1 cellular context compared by ENCODE assay signal in genomic region chr1:21916447-21917240, GRCh38.
TF ChIP-seq lines count a peak whose summit lies in the region.

No MANE protein-coding gene starts in this region.

TF ChIP-seq in K562, 482 proteins besides CTCF, POLR2A, EP300 and RAD21 (continued from another document and continues in another):
- TF ChIP-seq NBN (IDR thresholded peaks at IDR 0.05; ENCODE audit: low read depth) (no peak), ESRRB (CRISPR knock-in tag; IDR thresholded peaks at IDR 0.05; ENCODE audit: borderline replicate concordance) (no peak), ZNF3 (CRISPR knock-in tag; IDR thresholded peaks at IDR 0.05) (no peak), ZNF24 (IDR thresholded peaks at IDR 0.05) (no peak), DMBX1 (CRISPR knock-in tag; IDR thresholded peaks at IDR 0.05; ENCODE audit: borderline replicate concordance) (peak; percentile 67; the same call in 1 of the 2 replicates), MTA1 (IDR thresholded peaks at IDR 0.05; ENCODE audit: borderline replicate concordance) (peak; percentile 66; the same call in 1 of the 2 replicates), FOSL1 (tag; conservative IDR thresholded peaks at IDR 0.05) (peak; percentile 37; the same call in 1 of the 2 replicates), ZMIZ1 (IDR thresholded peaks at IDR 0.05; ENCODE audit: low read depth in 2 of 2, low read length in 2 of 2) (peak in 1 of 2 experiments; percentile 62; a peak in 1 of 4 replicates), TBL1XR1 (IDR thresholded peaks at IDR 0.05; ENCODE audit: low read length in 2 of 2) (peak in 1 of 2 experiments; percentile 53; a peak in 1 of 4 replicates), ZSCAN32 (CRISPR knock-in tag; IDR thresholded peaks at IDR 0.05) (no peak), CBX3 (IDR thresholded peaks at IDR 0.05; ENCODE audit: borderline replicate concordance in 1 of 2, low read length in 2 of 2) (0 out of 3 replicates have a peak, but pooled peaks of 1 of the 2 experiments have one; percentile 43), ZNF583 (CRISPR knock-in tag; IDR thresholded peaks at IDR 0.05) (0 out of 2 replicates have a peak, but pooled peaks have one; percentile 22), CEBPG (CRISPR knock-in tag; IDR thresholded peaks at IDR 0.05) (no peak; the same call in 1 of the 2 replicates), CEBPG (tag; conservative IDR thresholded peaks at IDR 0.05 in 1 of 2, IDR thresholded peaks at IDR 0.05 in 1 of 2) (peak in 1 of 2 experiments; percentile 24; a peak in 1 of 4 replicates), MGA (IDR thresholded peaks at IDR 0.05) (peak; percentile 69), ZNF639 (CRISPR knock-in tag; conservative IDR thresholded peaks at IDR 0.05 in 1 of 2, IDR thresholded peaks at IDR 0.05 in 1 of 2) (peak in 1 of 2 experiments; percentile 80; a peak in 2 of 4 replicates), ZNF644 (tag; IDR thresholded peaks at IDR 0.05; ENCODE audit: low read depth) (0 out of 2 replicates have a peak, but pooled peaks have one; percentile 32), ZBTB40 (IDR thresholded peaks at IDR 0.05) (peak; percentile 78), ZBTB40 (CRISPR knock-in tag; IDR thresholded peaks at IDR 0.05) (peak; percentile 89), ETV6 (IDR thresholded peaks at IDR 0.05; ENCODE audit: borderline replicate concordance in 1 of 2, low read depth in 2 of 2, low read length in 1 of 2) (peak in 1 of 2 experiments; percentile 25; a peak in 2 of 4 replicates), ETV6 (CRISPR knock-in tag; IDR thresholded peaks at IDR 0.05; ENCODE audit: borderline replicate concordance) (no peak), ZNF174 (CRISPR knock-in tag; IDR thresholded peaks at IDR 0.05) (no peak), MEIS2 (IDR thresholded peaks at IDR 0.05; ENCODE audit: partially characterized antibody) (peak; percentile 96), CBFA2T2 (conservative IDR thresholded peaks at IDR 0.05) (peak; percentile 91), FOXJ2 (tag; IDR thresholded peaks at IDR 0.05) (peak; percentile 61; the same call in 1 of the 2 replicates), TCF3 (CRISPR knock-in tag; IDR thresholded peaks at IDR 0.05) (peak; percentile 90), MECOM (CRISPR knock-in tag; IDR thresholded peaks at IDR 0.05) (peak; percentile 64; the same call in 1 of the 2 replicates), MAZ (CRISPR knock-in tag; conservative IDR thresholded peaks at IDR 0.05 in 1 of 2, IDR thresholded peaks at IDR 0.05 in 1 of 2) (peak in 1 of 2 experiments; percentile 37; a peak in 1 of 4 replicates)
